In genomic region chr3:81270603-81271371, GRCh38 we compare ENCODE assay signal across 12 cellular contexts.
A peak's percentile ranks its signal among the peaks of the same experiment; 100 is the strongest.
DNase-seq lines count a peak whose midpoint lies in the region; ATAC-seq and TF ChIP-seq lines count a peak whose summit lies in the region.
"Had no signal": no experiment of that assay in that cellular context is flagged by ENCODE, and none has a peak within 500 bp of the region (broad histone marks: within the 10 kb centered on the region; RNA-seq: fewer than 3 reads in every experiment).

No MANE protein-coding gene starts in this region.

- BruUV-seq in Calu3 (replicated peaks; lab: Mats Ljungman, UMichigan): no TSS peak

- intact Hi-C loops in Calu3 (cut with micrococcal nuclease; ENCODE audit: unreplicated experiment): no loop called here
- intact Hi-C loops in CD14-positive monocyte (cut with micrococcal nuclease): no loop called here
- intact Hi-C loops in uterus (cut with DNase I; ENCODE audit: low total_unique reads): no loop called here

- no peak for TF ChIP-seq POLR2A in uterus (IDR thresholded peaks at IDR 0.05)

- CTCF ChIA-PET in Calu3 (lab: Charles Lee): no interaction called here

- no peaks in the 10 kb centered on the region for H3K4me1 ChIP-seq in uterus

- H3K4me3 Mint-ChIP-seq in Calu3 (ENCODE audit: low read depth, unreplicated experiment): no peak overlapping the region
- no peak overlapping the region for H3K4me3 Mint-ChIP-seq in CD14-positive monocyte
- H3K4me3 Mint-ChIP-seq: activated naive CD4-positive, alpha-beta T cell treated with anti-CD3 and anti-CD28 coated beads, Interleukin-2, amount 50 U/mL, for 24 hours; naive B cell had no signal

- no peaks in the 10 kb centered on the region for H3K27me3 ChIP-seq in uterus

- H3K27ac Mint-ChIP-seq in Calu3 (ENCODE audit: unreplicated experiment) (no peak overlapping the region), CD14-positive monocyte (no peak overlapping the region)
- H3K27ac Mint-ChIP-seq: activated naive CD4-positive, alpha-beta T cell treated with anti-CD3 and anti-CD28 coated beads, Interleukin-2, amount 50 U/mL, for 24 hours; naive B cell had no signal

- H3K36me3 Mint-ChIP-seq in Calu3 (ENCODE audit: insufficient read depth, unreplicated experiment): no peaks in the 10 kb centered on the region
- H3K36me3 Mint-ChIP-seq in CD14-positive monocyte: no peaks in the 10 kb centered on the region
- H3K36me3 Mint-ChIP-seq: activated naive CD4-positive, alpha-beta T cell treated with anti-CD3 and anti-CD28 coated beads, Interleukin-2, amount 50 U/mL, for 24 hours; naive B cell had no signal

- DNase-seq in Calu3 (peak; percentile 4), T-helper 2 cell (no peak), CD14-positive monocyte (ENCODE audit: low spot score) (no peak), uterus (no peak), KBM-7 (no peak)
- DNase-seq: naive B cell, NCI-H345 had no signal

- in situ Hi-C loops in KBM-7 (cut with MboI; ENCODE audit: low pct_unique_long_range_greater_than_20kb, low sequenced_read_pairs): no loop called here

- H3K36me3 ChIP-seq in uterus: no peaks in the 10 kb centered on the region
- H3K36me3 ChIP-seq: thoracic aorta had no signal

- peak; percentile 96 for ATAC-seq in GM19468 (IDR thresholded peaks at IDR 0.05; ENCODE audit: extremely low read depth, unreplicated experiment)
- ATAC-seq in HG02943 (IDR thresholded peaks at IDR 0.05; ENCODE audit: low read depth, unreplicated experiment): peak; percentile 96
- peak; percentile 88 for ATAC-seq in HG03521 (IDR thresholded peaks at IDR 0.05; ENCODE audit: unreplicated experiment)

- H3K4me1 Mint-ChIP-seq in Calu3 (ENCODE audit: low read depth, unreplicated experiment) (peaks cover 15% of the 10 kb centered on the region), CD14-positive monocyte (no peaks in the 10 kb centered on the region)
- H3K4me1 Mint-ChIP-seq: activated naive CD4-positive, alpha-beta T cell treated with anti-CD3 and anti-CD28 coated beads, Interleukin-2, amount 50 U/mL, for 24 hours; naive B cell had no signal

- no peak overlapping the region for H3K4me3 ChIP-seq in uterus
- H3K4me3 ChIP-seq: thoracic aorta had no signal

- H3K27ac ChIP-seq in uterus: no peak overlapping the region
- H3K27ac ChIP-seq: thoracic aorta had no signal

- H3K9me3 Mint-ChIP-seq in Calu3 (ENCODE audit: low read depth, unreplicated experiment): no peaks in the 10 kb centered on the region
- peaks cover 0 to 11% (median 0%) of the 10 kb centered on the region in 7 donors for H3K9me3 Mint-ChIP-seq in CD14-positive monocyte
- H3K9me3 Mint-ChIP-seq: activated naive CD4-positive, alpha-beta T cell treated with anti-CD3 and anti-CD28 coated beads, Interleukin-2, amount 50 U/mL, for 24 hours had no signal

- TF ChIP-seq CTCF in Calu3 (IDR thresholded peaks at IDR 0.05; ENCODE audit: unreplicated experiment) (no peak), CD14-positive monocyte (IDR thresholded peaks at IDR 0.05) (no peak), uterus (IDR thresholded peaks at IDR 0.05) (no peak)

- H3K27me3 Mint-ChIP-seq in Calu3 (ENCODE audit: unreplicated experiment) (no peaks in the 10 kb centered on the region), CD14-positive monocyte (ENCODE audit: low read depth in 3 of 3) (peaks cover 0 to 2% (median 0%) of the 10 kb centered on the region in 3 donors)
- H3K27me3 Mint-ChIP-seq: activated naive CD4-positive, alpha-beta T cell treated with anti-CD3 and anti-CD28 coated beads, Interleukin-2, amount 50 U/mL, for 24 hours; naive B cell had no signal

- H3K9me3 ChIP-seq in uterus: no peaks in the 10 kb centered on the region
- H3K9me3 ChIP-seq: thoracic aorta had no signal
